22 cellular contexts compared by ENCODE assay signal in genomic region chr6:5744497-5744896, GRCh38.
"Had no signal": no experiment of that assay in that cellular context is flagged by ENCODE, and none has a peak within 500 bp of the region (broad histone marks: within the 10 kb centered on the region; RNA-seq: fewer than 3 reads in every experiment).

No MANE protein-coding gene starts in this region.

- H3K27ac Mint-ChIP-seq: activated T-helper 1 cell treated with anti-CD3 and anti-CD28 coated beads, Interleukin-12 subunit alpha, Interleukin-12 subunit beta, Interleukin-2, Interleukin-4 antibody, amounts not matched to agents 30 ng/mL and 10 ng/mL and 1 ng/mL, durations not matched to agents 14 hours and 24 hours and 36 hours; dendritic cell treated with granulocyte-macrophage colony-stimulating factor and Interleukin-4, amounts not matched to agents 40 ng/mL and 50 ng/mL, for 4 days; natural killer cell had no signal

- H3K9me3 Mint-ChIP-seq: activated naive CD4-positive, alpha-beta T cell treated with anti-CD3 and anti-CD28 coated beads, Interleukin-2, amount 50 U/mL, for 72 hours; activated T-helper 1 cell treated with anti-CD3 and anti-CD28 coated beads, Interleukin-12 subunit alpha, Interleukin-12 subunit beta, Interleukin-2, Interleukin-4 antibody, amounts not matched to agents 30 ng/mL and 10 ng/mL and 1 ng/mL, durations not matched to agents 14 hours and 24 hours and 36 hours; dendritic cell treated with granulocyte-macrophage colony-stimulating factor and Interleukin-4, amounts not matched to agents 40 ng/mL and 50 ng/mL, for 4 days; natural killer cell had no signal

- DNase-seq: activated CD4-positive, alpha-beta T cell treated with anti-CD3 and anti-CD28 coated beads for 1 hour; activated gamma-delta T cell treated with Interleukin-2 at 50 U/mL for 16 hours; activated T-cell treated with anti-CD3 and anti-CD28 coated beads for 4 hours; effector CD8-positive, alpha-beta T cell; lower lobe of right lung; natural killer cell; pancreas; sigmoid colon; stimulated activated CD4-positive, alpha-beta T cell treated with anti-CD3 and anti-CD28 coated beads, Interleukin-1b, Interleukin-23, amount 100 ng/mL, for 48 hours; stimulated activated CD8-positive, alpha-beta memory T cell treated with anti-CD3 and anti-CD28 coated beads, Interleukin-4, amount 100 ng/mL, for 48 hours; stimulated activated naive CD4-positive, alpha-beta T cell; WERI-Rb-1 had no signal

- H3K27me3 ChIP-seq: adrenal gland, breast epithelium, gastroesophageal sphincter, heart right ventricle, neutrophil, pancreas, sigmoid colon had no signal

- H3K4me1 ChIP-seq: adrenal gland, breast epithelium, gastroesophageal sphincter, lower lobe of right lung, pancreas, sigmoid colon had no signal

- H3K27me3 Mint-ChIP-seq: dendritic cell treated with granulocyte-macrophage colony-stimulating factor and Interleukin-4, amounts not matched to agents 40 ng/mL and 50 ng/mL, for 4 days had no signal

- H3K36me3 Mint-ChIP-seq: natural killer cell had no signal

- ATAC-seq: activated naive CD4-positive, alpha-beta T cell treated with anti-CD3 and anti-CD28 coated beads, Interleukin-2, amount 50 U/mL, for 72 hours; esophagus mucosa; gastroesophageal sphincter; lower lobe of right lung; natural killer cell; pancreas had no signal

- H3K36me3 ChIP-seq: adrenal gland, breast epithelium, gastroesophageal sphincter, heart right ventricle, lower lobe of right lung, neutrophil, pancreas, sigmoid colon, WERI-Rb-1 had no signal

- H3K4me3 ChIP-seq: adrenal gland, breast epithelium, gastroesophageal sphincter, heart right ventricle, lower lobe of right lung, pancreas, sigmoid colon had no signal

- H3K27ac ChIP-seq: adrenal gland, breast epithelium, gastroesophageal sphincter, lower lobe of right lung, neutrophil, pancreas, sigmoid colon, WERI-Rb-1 had no signal

- H3K4me3 Mint-ChIP-seq: activated T-helper 1 cell treated with anti-CD3 and anti-CD28 coated beads, Interleukin-12 subunit alpha, Interleukin-12 subunit beta, Interleukin-2, Interleukin-4 antibody, amounts not matched to agents 30 ng/mL and 10 ng/mL and 1 ng/mL, durations not matched to agents 14 hours and 24 hours and 36 hours; dendritic cell treated with granulocyte-macrophage colony-stimulating factor and Interleukin-4, amounts not matched to agents 40 ng/mL and 50 ng/mL, for 4 days; natural killer cell had no signal

- H3K9me3 ChIP-seq: adrenal gland, breast epithelium, gastroesophageal sphincter, heart right ventricle, lower lobe of right lung, neutrophil, pancreas, sigmoid colon had no signal

- FAIRE-seq: astrocyte, pancreas had no signal
